In the genomic region with DNA sequence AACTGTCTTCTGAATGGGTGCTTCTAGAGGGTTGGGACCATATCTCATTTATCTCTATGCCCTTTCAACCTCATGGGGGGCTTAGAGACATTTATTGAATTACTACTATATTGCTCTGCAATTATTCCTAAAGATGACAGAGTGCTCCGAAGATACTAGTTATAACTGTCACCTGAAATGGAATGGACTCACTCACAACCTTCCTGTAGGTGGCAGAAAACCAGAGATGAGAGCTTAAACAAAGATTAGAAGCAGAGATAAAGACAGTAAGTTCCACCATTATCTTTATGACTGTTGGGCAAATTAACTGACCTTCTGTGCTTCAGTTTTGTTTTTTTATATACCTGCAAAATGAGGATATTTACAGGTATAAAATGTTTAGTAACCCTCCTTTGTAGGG, we compare ENCODE assay signal across 23 cellular contexts. TPM values are rescaled to one million over a fixed set of nuclear protein-coding genes. Genes with fewer than 3 reads are reported as not detected.
DNase-seq lines count a peak whose midpoint lies in the region; ATAC-seq and TF ChIP-seq lines count a peak whose summit lies in the region.
"Had no signal": no experiment of that assay in that cellular context is flagged by ENCODE, and none has a peak within 500 bp of the region (broad histone marks: within the 10 kb centered on the region; RNA-seq: fewer than 3 reads in every experiment).

No MANE protein-coding gene starts in this region.

- H3K27me3 ChIP-seq in BE2C (no peaks in the 10 kb centered on the region), OCI-LY1 (ENCODE audit: insufficient read depth, low read length) (no peaks in the 10 kb centered on the region)
- H3K27me3 ChIP-seq: left lung had no signal

- H3K9me2 ChIP-seq in OCI-LY1 (ENCODE audit: low read depth, low read length): no peaks in the 10 kb centered on the region

- ATAC-seq in HG03095 (IDR thresholded peaks at IDR 0.05; ENCODE audit: unreplicated experiment) (no peak), GM18907 (IDR thresholded peaks at IDR 0.05; ENCODE audit: unreplicated experiment) (no peak)
- ATAC-seq: left lung had no signal

- no peaks in the 10 kb centered on the region for H3K9me3 ChIP-seq in BE2C
- H3K9me3 ChIP-seq in OCI-LY1 (ENCODE audit: low read length): no peaks in the 10 kb centered on the region
- H3K9me3 ChIP-seq: esophagus muscularis mucosa, left lung had no signal

- no peaks in the 10 kb centered on the region for H3F3A ChIP-seq in OCI-LY1 (ENCODE audit: insufficient read depth, low read length)

- H3K36me3 ChIP-seq in BE2C (peaks cover 3% of the 10 kb centered on the region; the same call in 1 of the 2 replicates), OCI-LY1 (ENCODE audit: insufficient read depth, low read length) (no peaks in the 10 kb centered on the region)
- H3K36me3 ChIP-seq: esophagus muscularis mucosa, left lung had no signal

- no peak overlapping the region for H3K9ac ChIP-seq in OCI-LY1 (ENCODE audit: low read length)

- peak; percentile 37 for TF ChIP-seq CTCF in BE2C (IDR thresholded peaks at IDR 0.05; ENCODE audit: low read depth, low read length)
- peak; percentile 3 for TF ChIP-seq CTCF in GM10266 (IDR thresholded peaks at IDR 0.05; ENCODE audit: control insufficient read depth, insufficient read depth, low read depth, missing control alignments)
- peak; percentile 29; the same call in 1 of the 2 replicates for TF ChIP-seq CTCF in OCI-LY1 (IDR thresholded peaks at IDR 0.05; ENCODE audit: low read length)
- peak; percentile 22 for TF ChIP-seq CTCF in epithelial cell of esophagus (IDR thresholded peaks at IDR 0.05; ENCODE audit: insufficient read depth, low read depth, low read length, missing control alignments)

- no peak overlapping the region for H3K4me2 ChIP-seq in OCI-LY1 (ENCODE audit: low read length)

- H3K27ac ChIP-seq in OCI-LY1 (ENCODE audit: low read depth, low read length, poor library complexity, severe bottlenecking): no peak overlapping the region
- H3K27ac ChIP-seq: esophagus muscularis mucosa, left lung had no signal

- H3K4me1 ChIP-seq in BE2C: no peaks in the 10 kb centered on the region; the same call in 1 of the 2 replicates
- H3K4me1 ChIP-seq in OCI-LY1 (ENCODE audit: insufficient read depth, low read length, severe bottlenecking): no peaks in the 10 kb centered on the region
- H3K4me1 ChIP-seq: esophagus muscularis mucosa, left lung had no signal

- no peak for DNase-seq in BE2C
- no peak for DNase-seq in GM10266 (ENCODE audit: extremely low spot score)
- DNase-seq in epithelial cell of esophagus (ENCODE audit: low read depth): no peak
- DNase-seq in activated CD4-positive, CD25-positive, alpha-beta regulatory T cell (lab: John Stamatoyannopoulos, UW): no peak
- DNase-seq in AG08396 (ENCODE audit: low spot score): no peak
- DNase-seq: activated CD4-positive, alpha-beta T cell treated with anti-CD3 and anti-CD28 coated beads for 48 hours; activated naive CD4-positive, alpha-beta T cell; activated T-cell treated with anti-CD3 and anti-CD28 coated beads, Interleukin-2, amount 50 U/mL, for 48 hours; amniotic stem cell; effector memory CD4-positive, alpha-beta T cell; immature natural killer cell; left lung; naive B cell; NCI-H1694; NCI-H345; occipital lobe; small intestine; stimulated activated CD4-positive, alpha-beta T cell treated with anti-CD3 and anti-CD28 coated beads, Interleukin-1b, Interleukin-23, amount 100 ng/mL, for 48 hours; T-helper 1 cell had no signal

- no peak overlapping the region for H2AFZ ChIP-seq in OCI-LY1 (ENCODE audit: low read length)

- H3K79me2 ChIP-seq in OCI-LY1 (ENCODE audit: insufficient read depth, low read length): no peaks in the 10 kb centered on the region

- H3K4me3 ChIP-seq in BE2C (ENCODE audit: low read depth, low read length) (no peak overlapping the region), OCI-LY1 (ENCODE audit: low read depth, low read length, poor library complexity, severe bottlenecking) (no peak overlapping the region), epithelial cell of esophagus (ENCODE audit: low read length) (no peak overlapping the region)
- H3K4me3 ChIP-seq: esophagus muscularis mucosa, left lung had no signal

- no peaks in the 10 kb centered on the region for H4K20me1 ChIP-seq in OCI-LY1 (ENCODE audit: insufficient read depth, low read length)

RNA-seq across cellular contexts. Expression of gene GTF2A1, which starts 31.5 kb away (rescaled TPM):
- polyA plus RNA-seq in BE2C (2012; ENCODE audit: insufficient read depth, insufficient read length, low read depth): 19.1 TPM
